In genomic region chr1:63892632-63893395, GRCh38 we compare ENCODE assay signal across 8 cellular contexts.
DNase-seq lines count a peak whose midpoint lies in the region; ATAC-seq lines count a peak whose summit lies in the region.

No MANE protein-coding gene starts in this region.

- peaks cover 39 to 59% (median 51%) of the 10 kb centered on the region in 3 donors for H3K4me1 Mint-ChIP-seq in naive B cell

- H3K27me3 Mint-ChIP-seq in naive B cell: peaks cover 10 to 25% (median 15%) of the 10 kb centered on the region in 3 donors

- no peak for DNase-seq in activated CD4-positive, CD25-positive, alpha-beta regulatory T cell (lab: John Stamatoyannopoulos, UW)
- peak; percentile 96 for DNase-seq in NCI-H2107 treated with DMSO at 0.1 percent for 48 hours (lab: John Stamatoyannopoulos, UW; ENCODE audit: unreplicated experiment)
- DNase-seq in cerebellum (ENCODE audit: low spot score): peak; percentile 75
- peak; percentile 87 for DNase-seq in naive B cell
- DNase-seq in stimulated activated CD4-positive, alpha-beta T cell treated with anti-CD3 and anti-CD28 coated beads, Interleukin-15, amount 100 ng/mL, for 24 hours: no peak
- DNase-seq in KG1 (lab: John Stamatoyannopoulos, UW): no peak

- peaks cover 0 to 35% (median 9%) of the 10 kb centered on the region in 7 donors for H3K9me3 Mint-ChIP-seq in naive B cell

- peak overlapping the region; percentile 2 to 84 (median 63) for H3K4me3 Mint-ChIP-seq in naive B cell

- H3K36me3 Mint-ChIP-seq in naive B cell: peaks cover 0 to 5% of the 10 kb centered on the region in 2 donors

- H3K27ac Mint-ChIP-seq in naive B cell: peak overlapping the region; percentile 87 to 99 (median 96)

- peak; percentile 35 to 48 for ATAC-seq in activated CD4-positive, CD25-positive, alpha-beta regulatory T cell treated with anti-CD3 and anti-CD28 coated beads, Interleukin-2, amount 50 U/mL, for 24 hours
- ATAC-seq in HG02642 (IDR thresholded peaks at IDR 0.05; ENCODE audit: poor library complexity, unreplicated experiment): peak; percentile 100
- ATAC-seq in naive B cell (ENCODE audit: low read depth in 2 of 2): peak; percentile 90 to 91

Comparison
In these comparisons a context has a peak if more than half of its experiments do, and no peak if none do; other contexts are left out.
1. ATAC-seq: peak in every context shown above with its lines; median percentile 100 in HG02642; 90 in naive B cell; 42 in activated CD4-positive, CD25-positive, alpha-beta regulatory T cell treated with anti-CD3 and anti-CD28 coated beads, Interleukin-2, amount 50 U/mL, for 24 hours.
2. DNase-seq: peak in NCI-H2107 treated with DMSO at 0.1 percent for 48 hours (single experiment), cerebellum (single experiment) and naive B cell (single experiment); none in activated CD4-positive, CD25-positive, alpha-beta regulatory T cell (0 of 4), stimulated activated CD4-positive, alpha-beta T cell treated with anti-CD3 and anti-CD28 coated beads, Interleukin-15, amount 100 ng/mL, for 24 hours (single experiment) and KG1 (single experiment).